In the genomic region with DNA sequence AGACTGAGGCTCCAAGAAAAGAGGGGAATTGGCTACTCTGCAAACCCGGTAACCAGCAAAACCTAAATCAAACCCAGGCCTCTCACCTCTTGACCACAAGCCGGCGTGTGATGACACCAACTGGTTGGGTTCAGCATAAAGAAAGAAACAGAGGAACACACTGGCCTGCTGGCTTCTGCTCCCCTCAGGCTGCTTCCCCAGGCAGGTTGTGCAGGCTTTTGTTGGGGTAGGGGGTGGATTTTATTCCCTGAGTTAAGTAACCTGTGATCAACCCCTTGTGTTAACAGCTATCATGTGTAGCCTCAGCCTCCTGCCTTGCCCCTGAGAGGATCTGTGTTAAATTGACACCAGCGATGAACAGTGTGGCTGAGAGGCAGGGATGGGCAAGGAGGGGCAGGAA, we compare ENCODE assay signal across 27 cellular contexts.
"Had no signal": no experiment of that assay in that cellular context is flagged by ENCODE, and none has a peak within 500 bp of the region (broad histone marks: within the 10 kb centered on the region; RNA-seq: fewer than 3 reads in every experiment).

No MANE protein-coding gene starts in this region.

- H3K9me3 Mint-ChIP-seq: activated CD8-positive, alpha-beta T cell treated with anti-CD3 and anti-CD28 coated beads for 36 hours; activated T-cell treated with anti-CD3 and anti-CD28 coated beads, Interleukin-2, amount 50 U/mL, for 4 hours; activated T-helper 17 cell treated with anti-CD3 and anti-CD28 coated beads, Interleukin-2, amount 50 U/mL, for 72 hours; central memory CD8-positive, alpha-beta T cell; effector memory CD8-positive, alpha-beta T cell; WTC11 had no signal

- H3K4me3 ChIP-seq: esophagus squamous epithelium, gastroesophageal sphincter, heart right ventricle had no signal

- H3K27ac Mint-ChIP-seq: activated CD8-positive, alpha-beta T cell treated with anti-CD3 and anti-CD28 coated beads for 36 hours; activated naive CD8-positive, alpha-beta T cell; activated T-helper 17 cell treated with anti-CD3 and anti-CD28 coated beads, Interleukin-2, amount 50 U/mL, for 72 hours; effector memory CD8-positive, alpha-beta T cell; WTC11 had no signal

- H3K4me3 Mint-ChIP-seq: activated CD8-positive, alpha-beta T cell treated with anti-CD3 and anti-CD28 coated beads for 36 hours; activated naive CD8-positive, alpha-beta T cell; activated T-cell treated with anti-CD3 and anti-CD28 coated beads, Interleukin-2, amount 50 U/mL, for 4 hours; activated T-helper 17 cell treated with anti-CD3 and anti-CD28 coated beads, Interleukin-2, amount 50 U/mL, for 72 hours; central memory CD8-positive, alpha-beta T cell; effector memory CD8-positive, alpha-beta T cell; WTC11 had no signal

- H3K4me1 Mint-ChIP-seq: activated T-helper 17 cell treated with anti-CD3 and anti-CD28 coated beads, Interleukin-2, amount 50 U/mL, for 72 hours; central memory CD8-positive, alpha-beta T cell had no signal

- H3K27ac ChIP-seq: brain microvascular endothelial cell, epithelial cell of prostate, esophagus squamous epithelium, gastroesophageal sphincter, heart right ventricle had no signal

- DNase-seq: activated CD4-positive, alpha-beta T cell treated with anti-CD3 and anti-CD28 coated beads for 48 hours; activated CD4-positive, alpha-beta T cell treated with anti-CD3 and anti-CD28 coated beads, Interleukin-2, amount 50 U/mL, for 1 hour; activated CD4-positive, alpha-beta T cell treated with anti-CD3 and anti-CD28 coated beads, Interleukin-2, amount 50 U/mL, for 48 hours; activated CD8-positive, alpha-beta memory T cell treated with anti-CD3 and anti-CD28 coated beads for 24 hours; activated CD8-positive, alpha-beta T cell treated with anti-CD3 and anti-CD28 coated beads for 36 hours; activated effector memory CD4-positive, alpha-beta T cell treated with Interleukin-2 at 50 U/mL for 16 hours; activated gamma-delta T cell treated with Interleukin-2 at 50 U/mL for 16 hours; activated naive CD4-positive, alpha-beta T cell treated with anti-CD3 and anti-CD28 coated beads, Interleukin-2, amount 50 U/mL, for 16 hours; activated naive CD4-positive, alpha-beta T cell treated with Interleukin-2 at 50 U/mL for 16 hours; activated T-cell treated with anti-CD3 and anti-CD28 coated beads, Interleukin-2, amount 50 U/mL, for 4 hours; amniotic stem cell; anterior cingulate cortex; brain microvascular endothelial cell; cortex of kidney; dermis blood vessel endothelial cell; effector CD4-positive, alpha-beta T cell; effector memory CD8-positive, alpha-beta T cell; esophagus squamous epithelium; foreskin melanocyte; heart right ventricle; T-helper 2 cell had no signal

- H3K36me3 Mint-ChIP-seq: activated naive CD8-positive, alpha-beta T cell; WTC11 had no signal

- H3K9me3 ChIP-seq: esophagus squamous epithelium, gastroesophageal sphincter, heart right ventricle had no signal

- ATAC-seq: activated CD8-positive, alpha-beta T cell treated with anti-CD3 and anti-CD28 coated beads for 36 hours; activated T-cell treated with anti-CD3 and anti-CD28 coated beads, Interleukin-2, amount 50 U/mL, for 4 hours; activated T-helper 17 cell treated with anti-CD3 and anti-CD28 coated beads, Interleukin-2, amount 50 U/mL, for 72 hours; effector memory CD8-positive, alpha-beta T cell; gastroesophageal sphincter; heart right ventricle; WTC11 had no signal

- H3K36me3 ChIP-seq: brain microvascular endothelial cell, esophagus squamous epithelium, gastroesophageal sphincter, heart right ventricle had no signal
